Comparison of ENCODE assay signal across 21 cellular contexts in the genomic region with DNA sequence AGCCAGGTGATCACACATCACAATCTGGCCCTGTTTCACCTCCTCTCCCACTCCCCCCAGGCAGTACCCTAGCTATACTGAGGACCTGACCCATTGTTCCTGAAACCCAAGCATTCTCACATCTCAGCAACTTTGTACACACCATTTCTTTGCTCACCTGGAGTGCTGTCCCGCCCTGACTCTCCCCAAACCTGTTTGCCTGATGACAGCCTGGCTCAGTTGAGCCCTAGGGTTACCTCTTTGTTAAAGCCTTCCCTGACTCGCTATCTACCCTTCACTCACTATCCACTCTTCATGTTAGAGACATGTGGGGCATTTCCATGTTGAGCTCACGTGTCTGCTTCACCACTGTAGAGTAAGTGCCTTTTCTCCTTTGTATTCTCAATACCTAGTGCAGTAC. TPM values are rescaled to one million over a fixed set of nuclear protein-coding genes. Genes with fewer than 3 reads are reported as not detected.
"Had no signal": no experiment of that assay in that cellular context is flagged by ENCODE, and none has a peak within 500 bp of the region (broad histone marks: within the 10 kb centered on the region; RNA-seq: fewer than 3 reads in every experiment).

No MANE protein-coding gene starts in this region.

- FAIRE-seq: small intestine had no signal

- H3K36me3 ChIP-seq: lower lobe of right lung, upper lobe of left lung had no signal

- H3K4me3 ChIP-seq: lower lobe of right lung, testis, upper lobe of left lung had no signal

- H3K27ac ChIP-seq: lower lobe of right lung, testis, upper lobe of left lung, VCaP had no signal

- H3K4me1 Mint-ChIP-seq: activated CD4-positive, alpha-beta T cell treated with anti-CD3 and anti-CD28 coated beads, Interleukin-2, amount 10 ng/mL, durations not matched to agents 7 days and 5 days; activated CD8-positive, alpha-beta memory T cell treated with anti-CD3 and anti-CD28 coated beads, Interleukin-2, amount 10 ng/mL, durations not matched to agents 7 days and 5 days; activated naive CD4-positive, alpha-beta T cell treated with anti-CD3 and anti-CD28 coated beads, Interleukin-2, amount 10 ng/mL, durations not matched to agents 7 days and 5 days; naive B cell had no signal

- H3K4me3 Mint-ChIP-seq: activated CD4-positive, alpha-beta T cell treated with anti-CD3 and anti-CD28 coated beads, Interleukin-2, amount 10 ng/mL, durations not matched to agents 7 days and 5 days; activated CD8-positive, alpha-beta memory T cell treated with anti-CD3 and anti-CD28 coated beads, Interleukin-2, amount 10 ng/mL, durations not matched to agents 7 days and 5 days; activated CD8-positive, alpha-beta T cell treated with anti-CD3 and anti-CD28 coated beads for 36 hours; activated naive CD4-positive, alpha-beta T cell treated with anti-CD3 and anti-CD28 coated beads, Interleukin-2, amount 10 ng/mL, durations not matched to agents 7 days and 5 days; naive B cell; T-helper 2 cell treated with Interferon-gamma antibody and Interleukin-4, amounts not matched to agents 5 μg/mL and 100 μg/mL, for 36 hours had no signal

- DNase-seq: activated CD4-positive, alpha-beta T cell treated with anti-CD3 and anti-CD28 coated beads, Interleukin-2, amount 10 ng/mL, durations not matched to agents 7 days and 5 days; activated CD8-positive, alpha-beta memory T cell treated with anti-CD3 and anti-CD28 coated beads, Interleukin-2, amount 10 ng/mL, durations not matched to agents 7 days and 5 days; activated CD8-positive, alpha-beta T cell treated with anti-CD3 and anti-CD28 coated beads for 36 hours; activated effector memory CD4-positive, alpha-beta T cell treated with anti-CD3 and anti-CD28 coated beads, Interleukin-2, amount 50 U/mL, for 16 hours; activated naive CD4-positive, alpha-beta T cell treated with anti-CD3 and anti-CD28 coated beads, Interleukin-2, amount 10 ng/mL, durations not matched to agents 7 days and 5 days; activated T-cell treated with anti-CD3 and anti-CD28 coated beads for 4 hours; amygdala; erythroblast; foreskin melanocyte; lower lobe of right lung; naive B cell; small intestine; stimulated activated CD4-positive, alpha-beta T cell treated with anti-CD3 and anti-CD28 coated beads, Interleukin-2, amount 100 ng/mL, for 24 hours; stimulated activated naive CD4-positive, alpha-beta T cell; testis; upper lobe of left lung had no signal

- H3K27me3 Mint-ChIP-seq: activated naive CD4-positive, alpha-beta T cell treated with anti-CD3 and anti-CD28 coated beads, Interleukin-2, amount 10 ng/mL, durations not matched to agents 7 days and 5 days had no signal

- H3K9me3 ChIP-seq: lower lobe of right lung, testis, upper lobe of left lung had no signal

- H3K27me3 ChIP-seq: testis, upper lobe of left lung had no signal

- H3K4me1 ChIP-seq: lower lobe of right lung, testis, upper lobe of left lung had no signal

- ATAC-seq: activated CD4-positive, CD25-positive, alpha-beta regulatory T cell treated with anti-CD3 and anti-CD28 coated beads, Interleukin-2, amount 50 U/mL, for 24 hours; activated CD8-positive, alpha-beta memory T cell treated with anti-CD3 and anti-CD28 coated beads, Interleukin-2, amount 10 ng/mL, durations not matched to agents 7 days and 5 days; activated CD8-positive, alpha-beta T cell treated with anti-CD3 and anti-CD28 coated beads for 36 hours; left lobe of liver; lower lobe of right lung; sciatic nerve had no signal

- H3K27ac Mint-ChIP-seq: activated CD4-positive, alpha-beta T cell treated with anti-CD3 and anti-CD28 coated beads, Interleukin-2, amount 10 ng/mL, durations not matched to agents 7 days and 5 days; activated CD8-positive, alpha-beta memory T cell treated with anti-CD3 and anti-CD28 coated beads, Interleukin-2, amount 10 ng/mL, durations not matched to agents 7 days and 5 days; activated CD8-positive, alpha-beta T cell treated with anti-CD3 and anti-CD28 coated beads for 36 hours; activated naive CD4-positive, alpha-beta T cell treated with anti-CD3 and anti-CD28 coated beads, Interleukin-2, amount 10 ng/mL, durations not matched to agents 7 days and 5 days; T-helper 2 cell treated with Interferon-gamma antibody and Interleukin-4, amounts not matched to agents 5 μg/mL and 100 μg/mL, for 36 hours had no signal

- H3K36me3 Mint-ChIP-seq: activated CD8-positive, alpha-beta memory T cell treated with anti-CD3 and anti-CD28 coated beads, Interleukin-2, amount 10 ng/mL, durations not matched to agents 7 days and 5 days; activated naive CD4-positive, alpha-beta T cell treated with anti-CD3 and anti-CD28 coated beads, Interleukin-2, amount 10 ng/mL, durations not matched to agents 7 days and 5 days; naive B cell had no signal

- H3K9me3 Mint-ChIP-seq: activated CD4-positive, alpha-beta T cell treated with anti-CD3 and anti-CD28 coated beads, Interleukin-2, amount 10 ng/mL, durations not matched to agents 7 days and 5 days; activated CD8-positive, alpha-beta T cell treated with anti-CD3 and anti-CD28 coated beads for 36 hours; activated naive CD4-positive, alpha-beta T cell treated with anti-CD3 and anti-CD28 coated beads, Interleukin-2, amount 10 ng/mL, durations not matched to agents 7 days and 5 days; T-helper 2 cell treated with Interferon-gamma antibody and Interleukin-4, amounts not matched to agents 5 μg/mL and 100 μg/mL, for 36 hours had no signal

RNA-seq across cellular contexts. Expression of gene GREB1L, which starts 49.1 kb away (rescaled TPM):
- total RNA-seq: activated CD4-positive, alpha-beta T cell treated with anti-CD3 and anti-CD28 coated beads, Interleukin-2, amount 10 ng/mL, durations not matched to agents 7 days and 5 days; activated CD8-positive, alpha-beta memory T cell treated with anti-CD3 and anti-CD28 coated beads, Interleukin-2, amount 10 ng/mL, durations not matched to agents 7 days and 5 days; activated CD8-positive, alpha-beta T cell treated with anti-CD3 and anti-CD28 coated beads for 36 hours had no signal
